Comparison of ENCODE assay signal across 14 cellular contexts in the genomic region with DNA sequence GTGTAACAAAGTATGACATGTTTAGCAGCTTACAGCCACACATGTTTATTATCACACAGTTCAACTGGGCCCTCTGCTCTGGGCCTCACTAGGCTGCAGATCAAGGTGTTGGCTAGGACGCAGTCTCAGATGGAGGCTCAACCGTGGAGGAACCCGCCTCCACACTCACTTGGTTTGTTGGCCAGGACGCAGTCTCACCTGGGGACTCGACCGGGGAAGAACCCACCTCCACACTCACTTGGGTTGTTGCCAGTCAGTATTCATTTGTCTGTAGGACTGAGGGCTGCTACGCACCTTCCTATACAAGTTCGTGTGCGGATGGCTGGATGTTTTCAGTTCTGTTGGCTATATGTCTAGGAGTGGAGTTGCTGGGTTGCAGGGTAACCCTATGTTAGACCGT.
DNase-seq lines count a peak whose midpoint lies in the region; FAIRE-seq and TF ChIP-seq lines count a peak whose summit lies in the region.
"Had no signal": no experiment of that assay in that cellular context is flagged by ENCODE, and none has a peak within 500 bp of the region (broad histone marks: within the 10 kb centered on the region; RNA-seq: fewer than 3 reads in every experiment).

No MANE protein-coding gene starts in this region.

- H3K36me3 ChIP-seq in rectal smooth muscle tissue (ENCODE audit: control insufficient read depth, insufficient read depth, low read length): no peaks in the 10 kb centered on the region

- no peak overlapping the region for H3K9ac ChIP-seq in rectal smooth muscle tissue (ENCODE audit: low read length)
- H3K9ac ChIP-seq: KMS-11 had no signal

- H3K4me1 ChIP-seq in rectal smooth muscle tissue (ENCODE audit: control insufficient read depth, insufficient read depth, low read length): peaks cover 22% of the 10 kb centered on the region

- no peaks in the 10 kb centered on the region for H3K27me3 ChIP-seq in rectal smooth muscle tissue (ENCODE audit: control insufficient read depth, insufficient read depth, low read length)
- H3K27me3 ChIP-seq: SJSA1 had no signal

- H3K27ac ChIP-seq in RWPE1 (peak overlapping the region; percentile 5; the same call in 1 of the 2 replicates), rectal smooth muscle tissue (ENCODE audit: low read depth, low read length) (peak overlapping the region; percentile 4), coronary artery (no peak overlapping the region)
- H3K27ac ChIP-seq: KMS-11, SJSA1 had no signal

- CTCF ChIA-PET in RWPE1 (lab: Yijun Ruan, JAX): no interaction called here
- CTCF ChIA-PET in activated naive CD4-positive, alpha-beta T cell treated with anti-CD3 and anti-CD28 coated beads, Interleukin-2, amount 10 ng/mL, durations not matched to agents 7 days and 5 days (lab: Charles Lee): interaction anchor here (2.0 kb wide), 1 partner anchor 23 kb away, joined by 4 read pairs; no protein-coding TSS in a partner anchor

- TF ChIP-seq CTCF in RWPE1 (conservative IDR thresholded peaks at IDR 0.05; ENCODE audit: low read depth) (no peak), glutamatergic neuron (IDR thresholded peaks at IDR 0.05; ENCODE audit: partially characterized antibody, unreplicated experiment) (no peak), coronary artery (IDR thresholded peaks at IDR 0.05) (no peak)

- POLR2A ChIA-PET in RWPE1 (lab: Yijun Ruan, JAX; ENCODE audit: low non-redundant PET): no interaction called here

- H3K27me3 Mint-ChIP-seq in glutamatergic neuron (ENCODE audit: unreplicated experiment): peaks cover 11% of the 10 kb centered on the region
- H3K27me3 Mint-ChIP-seq in activated naive CD4-positive, alpha-beta T cell treated with anti-CD3 and anti-CD28 coated beads, Interleukin-2, amount 10 ng/mL, durations not matched to agents 7 days and 5 days: no peaks in the 10 kb centered on the region

- H3K27ac Mint-ChIP-seq in glutamatergic neuron (ENCODE audit: unreplicated experiment): peak overlapping the region; percentile 62
- H3K27ac Mint-ChIP-seq in activated naive CD4-positive, alpha-beta T cell treated with anti-CD3 and anti-CD28 coated beads, Interleukin-2, amount 10 ng/mL, durations not matched to agents 7 days and 5 days: no peak overlapping the region
- H3K27ac Mint-ChIP-seq: CD4-positive, alpha-beta memory T cell had no signal

- H3K4me3 Mint-ChIP-seq in glutamatergic neuron (ENCODE audit: unreplicated experiment): peak overlapping the region; percentile 16
- H3K4me3 Mint-ChIP-seq in activated naive CD4-positive, alpha-beta T cell treated with anti-CD3 and anti-CD28 coated beads, Interleukin-2, amount 10 ng/mL, durations not matched to agents 7 days and 5 days: no peak overlapping the region
- H3K4me3 Mint-ChIP-seq: CD4-positive, alpha-beta memory T cell had no signal

- H3K4me1 Mint-ChIP-seq in glutamatergic neuron (ENCODE audit: low read depth, unreplicated experiment): peaks cover 53% of the 10 kb centered on the region
- no peaks in the 10 kb centered on the region for H3K4me1 Mint-ChIP-seq in activated naive CD4-positive, alpha-beta T cell treated with anti-CD3 and anti-CD28 coated beads, Interleukin-2, amount 10 ng/mL, durations not matched to agents 7 days and 5 days
- H3K4me1 Mint-ChIP-seq: CD4-positive, alpha-beta memory T cell had no signal

- H3K36me3 Mint-ChIP-seq in glutamatergic neuron (ENCODE audit: unreplicated experiment): peaks cover 4% of the 10 kb centered on the region
- no peaks in the 10 kb centered on the region for H3K36me3 Mint-ChIP-seq in activated naive CD4-positive, alpha-beta T cell treated with anti-CD3 and anti-CD28 coated beads, Interleukin-2, amount 10 ng/mL, durations not matched to agents 7 days and 5 days
- H3K36me3 Mint-ChIP-seq: CD4-positive, alpha-beta memory T cell had no signal

- DNase-seq in RWPE1 (ENCODE audit: low spot score) (no peak), glutamatergic neuron (no peak), RKO (ENCODE audit: low spot score) (no peak), urothelium cell line (ENCODE audit: low spot score) (no peak), coronary artery (ENCODE audit: low spot score) (no peak)
- DNase-seq in activated naive CD4-positive, alpha-beta T cell treated with anti-CD3 and anti-CD28 coated beads, Interleukin-2, amount 10 ng/mL, durations not matched to agents 7 days and 5 days: no peak
- DNase-seq: CD4-positive, alpha-beta memory T cell; NCI-H187; NCI-H446; RPMI8226 had no signal

- H3K4me3 ChIP-seq in rectal smooth muscle tissue (ENCODE audit: low read length) (no peak overlapping the region), coronary artery (no peak overlapping the region)
- H3K4me3 ChIP-seq: SJSA1 had no signal

- FAIRE-seq in urothelium cell line (lab: Jason Lieb, UNC): no peak
- FAIRE-seq: HepG2 had no signal

- peaks cover 15% of the 10 kb centered on the region for H3K9me3 Mint-ChIP-seq in glutamatergic neuron (ENCODE audit: unreplicated experiment)
- H3K9me3 Mint-ChIP-seq in activated naive CD4-positive, alpha-beta T cell treated with anti-CD3 and anti-CD28 coated beads, Interleukin-2, amount 10 ng/mL, durations not matched to agents 7 days and 5 days: no peaks in the 10 kb centered on the region

Comparison
In these comparisons a context has a peak if more than half of its experiments do, and no peak if none do; other contexts are left out.
1. H3K27ac ChIP-seq: peak in RWPE1 (single experiment) and rectal smooth muscle tissue (single experiment); none in coronary artery (0 of 2).